Comparison of ENCODE assay signal across 27 cellular contexts in genomic region chr12:4257442-4257841, GRCh38.
"Had no signal": no experiment of that assay in that cellular context is flagged by ENCODE, and none has a peak within 500 bp of the region (broad histone marks: within the 10 kb centered on the region; RNA-seq: fewer than 3 reads in every experiment).

No MANE protein-coding gene starts in this region.

- H3K4me1 Mint-ChIP-seq: natural killer cell, nephron had no signal

- H3K36me3 Mint-ChIP-seq: neural progenitor cell; stimulated activated memory B cell treated with anti-CD40 and anti-IgM and Interleukin-4, amounts not matched to agents 10 μg/mL and 1 μg/mL and 100 μg/mL, for 72 hours had no signal

- ATAC-seq: natural killer cell; psoas muscle; right cardiac atrium; right lobe of liver; stimulated activated memory B cell treated with anti-CD40 and anti-IgM and Interleukin-4, amounts not matched to agents 10 μg/mL and 1 μg/mL and 100 μg/mL, for 72 hours; stimulated activated naive CD8-positive, alpha-beta T cell treated with anti-CD3 and anti-CD28 coated beads, Interleukin-15, amount 100 ng/mL, for 72 hours; stimulated activated naive CD8-positive, alpha-beta T cell treated with anti-CD3 and anti-CD28 coated beads, Interleukin-15, Interleukin-2, amounts not matched to agents 100 U/mL and 50 U/mL, for 24 hours; upper lobe of right lung had no signal

- H3K4me3 Mint-ChIP-seq: natural killer cell; nephron; neural progenitor cell; stimulated activated memory B cell treated with anti-CD40 and anti-IgM and Interleukin-4, amounts not matched to agents 10 μg/mL and 1 μg/mL and 100 μg/mL, for 72 hours; stimulated activated naive CD8-positive, alpha-beta T cell treated with anti-CD3 and anti-CD28 coated beads, Interleukin-15, amount 100 ng/mL, for 72 hours; type B pancreatic cell had no signal

- DNase-seq: natural killer cell; occipital lobe; ovary; posterior cingulate gyrus; psoas muscle; right cardiac atrium; right lobe of liver; sigmoid colon; small intestine; stimulated activated CD4-positive, alpha-beta T cell treated with anti-CD3 and anti-CD28 coated beads, Interleukin-15, amount 100 ng/mL, for 24 hours; stimulated activated CD4-positive, alpha-beta T cell treated with anti-CD3 and anti-CD28 coated beads, Interleukin-2, amount 100 ng/mL, for 24 hours; stimulated activated CD4-positive, alpha-beta T cell treated with anti-CD3 and anti-CD28 coated beads, Interleukin-2, amount 100 ng/mL, for 48 hours; stimulated activated CD4-positive, alpha-beta T cell treated with anti-CD3 and anti-CD28 coated beads, Interleukin-4, amount 100 ng/mL, for 24 hours; stimulated activated naive CD4-positive, alpha-beta T cell; stimulated activated naive CD8-positive, alpha-beta T cell treated with anti-CD3 and anti-CD28 coated beads, Interleukin-15, amount 100 ng/mL, for 72 hours; stimulated activated naive CD8-positive, alpha-beta T cell treated with anti-CD3 and anti-CD28 coated beads, Interleukin-15, Interleukin-2, amounts not matched to agents 100 U/mL and 50 U/mL, for 24 hours; substantia nigra; testis; tibial artery; transverse colon; upper lobe of right lung; uterus had no signal

- H3K27ac Mint-ChIP-seq: natural killer cell; nephron; neural progenitor cell; progenitor cell of endocrine pancreas; stimulated activated memory B cell treated with anti-CD40 and anti-IgM and Interleukin-4, amounts not matched to agents 10 μg/mL and 1 μg/mL and 100 μg/mL, for 72 hours; stimulated activated naive CD8-positive, alpha-beta T cell treated with anti-CD3 and anti-CD28 coated beads, Interleukin-15, amount 100 ng/mL, for 72 hours; type B pancreatic cell had no signal
